ENCODE assay signal across 8 cellular contexts in genomic region chr6:17280552-17281090, GRCh38. TPM values are rescaled to one million over a fixed set of nuclear protein-coding genes. Genes with fewer than 3 reads are reported as not detected.
ATAC-seq and TF ChIP-seq lines count a peak whose summit lies in the region.

No MANE protein-coding gene starts in this region.

- H3K36me3 ChIP-seq in HEK293 (ENCODE audit: control insufficient read depth in 2 of 2, insufficient read depth in 1 of 2, low read length in 2 of 2) = no peaks in the 10 kb centered on the region
- no peaks in the 10 kb centered on the region for H3K36me3 ChIP-seq in iPS-20b (ENCODE audit: insufficient read depth, low read depth, low read length)
- peaks cover 13% of the 10 kb centered on the region for H3K36me3 ChIP-seq in skeletal muscle satellite cell (ENCODE audit: insufficient read depth, low read length)

- ATAC-seq in GM18861 (IDR thresholded peaks at IDR 0.05; ENCODE audit: unreplicated experiment) = no peak
- ATAC-seq in HG02763 (IDR thresholded peaks at IDR 0.05; ENCODE audit: unreplicated experiment) = no peak
- ATAC-seq in GM21786 (IDR thresholded peaks at IDR 0.05; ENCODE audit: unreplicated experiment) = no peak
- ATAC-seq in HG02973 (IDR thresholded peaks at IDR 0.05; ENCODE audit: unreplicated experiment) = no peak

- no peak for TF ChIP-seq CTCF in HEK293 (tag by site-specific recombination; IDR thresholded peaks at IDR 0.05)
- TF ChIP-seq CTCF in brain (conservative IDR thresholded peaks at IDR 0.05) = peak in 1 of 2 experiments; percentile 44

- H3K4me3 ChIP-seq in HEK293 (ENCODE audit: low read depth, low read length) (peak overlapping the region; percentile 68), iPS-20b (ENCODE audit: low read length) (peak overlapping the region; percentile 69), skeletal muscle satellite cell (ENCODE audit: low read length) (peak overlapping the region; percentile 94)

- H3K27ac Mint-ChIP-seq in brain = peak overlapping the region in 3 of 5 experiments; percentile 86 to 93 (median 89)

- H3K9ac ChIP-seq in iPS-20b (ENCODE audit: low read depth, low read length) (no peak overlapping the region), skeletal muscle satellite cell (ENCODE audit: low read depth, low read length) (peak overlapping the region; percentile 97)

- H3K9me3 ChIP-seq in HEK293 (ENCODE audit: control insufficient read depth, insufficient read depth, low read depth, low read length) (no peaks in the 10 kb centered on the region), iPS-20b (ENCODE audit: insufficient read depth, low read depth, low read length) (no peaks in the 10 kb centered on the region), skeletal muscle satellite cell (replicated peaks; ENCODE audit: low read length) (no peaks in the 10 kb centered on the region)

- peak overlapping the region; percentile 90 to 96 (median 93) for H3K4me3 Mint-ChIP-seq in brain

- CTCF ChIA-PET in HEK293 (lab: Yijun Ruan, JAX) = interaction anchor here (0.5 to 0.7 kb wide), 3 partner anchors 10 to 301 kb away, joined by 3 to 4 read pairs (median 3); no protein-coding TSS in a partner anchor

- peaks cover 62% of the 10 kb centered on the region for H3K4me1 Mint-ChIP-seq in brain

- no peak overlapping the region for H3K27ac ChIP-seq in HEK293 (ENCODE audit: extremely low read depth, low read depth, low read length)
- H3K27ac ChIP-seq in iPS-20b (ENCODE audit: low read length) = no peak overlapping the region

- H3K4me1 ChIP-seq in HEK293 (ENCODE audit: control insufficient read depth, insufficient read depth, low read length) (peaks cover 4% of the 10 kb centered on the region), iPS-20b (ENCODE audit: insufficient read depth, low read length) (peaks cover 8% of the 10 kb centered on the region; the same call in 1 of the 2 replicates), skeletal muscle satellite cell (ENCODE audit: control insufficient read depth, insufficient read depth, low read length) (peaks cover 33% of the 10 kb centered on the region)

- peaks cover 76% of the 10 kb centered on the region for H3K27me3 ChIP-seq in iPS-20b (ENCODE audit: insufficient read depth, low read length)
- H3K27me3 ChIP-seq in skeletal muscle satellite cell (ENCODE audit: control insufficient read depth, insufficient read depth, low read length) = no peaks in the 10 kb centered on the region

- peak overlapping the region; percentile 94 for H3K4me2 ChIP-seq in skeletal muscle satellite cell (ENCODE audit: low read length)

- POLR2A ChIA-PET in HEK293 (lab: Yijun Ruan, JAX) = no interaction called here

- H3K9me3 Mint-ChIP-seq in brain = no peaks in the 10 kb centered on the region

- peaks cover 31% of the 10 kb centered on the region for H3K36me3 Mint-ChIP-seq in brain

- H3K27me3 Mint-ChIP-seq in brain = peaks cover 43% of the 10 kb centered on the region

TF ChIP-seq in HEK293, 187 proteins besides CTCF, POLR2A, EP300 and RAD21:
- TF ChIP-seq GFI1B (tag by site-specific recombination; IDR thresholded peaks at IDR 0.05) = no peak

RNA-seq across cellular contexts. Expression of gene RBM24, which starts 0.5 kb away (rescaled TPM):
- polyA plus RNA-seq in brain (ENCODE audit: insufficient read depth, low read depth, low replicate concordance) = 16.6 TPM
- 0.76 and 6.3 TPM in 2 replicates for total RNA-seq in skeletal muscle satellite cell (2012; rRNA removed)
